ENCODE assay signal across 23 cellular contexts in the genomic region with DNA sequence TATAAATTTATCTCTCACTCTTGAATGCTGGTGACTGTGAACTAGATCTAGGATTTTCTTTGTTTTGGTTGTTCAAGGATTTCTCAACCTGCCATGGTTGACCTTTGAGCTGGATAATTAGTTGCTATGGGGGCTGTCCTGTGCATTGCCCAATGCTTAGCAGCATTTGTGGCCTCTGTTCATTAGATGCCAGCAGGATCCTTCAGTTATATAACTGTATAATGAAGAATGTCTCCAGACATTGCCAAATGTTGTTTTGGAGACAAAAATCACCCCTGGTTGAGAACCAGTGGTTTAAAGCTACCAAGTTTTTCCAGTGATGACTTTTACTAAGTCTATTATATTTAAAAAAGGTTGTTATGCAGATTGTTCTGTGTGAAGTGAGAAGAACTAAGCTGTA.
DNase-seq lines count a peak whose midpoint lies in the region; ATAC-seq, FAIRE-seq and TF ChIP-seq lines count a peak whose summit lies in the region.
"Had no signal": no experiment of that assay in that cellular context is flagged by ENCODE, and none has a peak within 500 bp of the region (broad histone marks: within the 10 kb centered on the region; RNA-seq: fewer than 3 reads in every experiment).

No MANE protein-coding gene starts in this region.

- intact Hi-C loops in HepG2 (cut with micrococcal nuclease; ENCODE audit: unreplicated experiment) = no loop called here

- peaks cover 9% of the 10 kb centered on the region for H3K27me3 ChIP-seq in adipocyte (replicated peaks; ENCODE audit: control insufficient read depth, insufficient read depth, low read length)
- no peaks in the 10 kb centered on the region for H3K27me3 ChIP-seq in HepG2 (ENCODE audit: control insufficient read depth in 1 of 2, insufficient read depth in 2 of 2, low read length in 2 of 2)
- no peaks in the 10 kb centered on the region for H3K27me3 ChIP-seq in small intestine (ENCODE audit: control insufficient read depth in 2 of 2, insufficient read depth in 2 of 2, low read length in 2 of 2)
- H3K27me3 ChIP-seq: BLaER1 had no signal

- no peak overlapping the region for H2AFZ ChIP-seq in HepG2 (ENCODE audit: low read length)
- H2AFZ ChIP-seq: GM23248 had no signal

- POLR2A ChIA-PET in HepG2 (lab: Yijun Ruan, JAX) = no interaction called here

- ATAC-seq in HepG2 (peak; percentile 98), omental fat pad (ENCODE audit: low FRiP score) (no peak), HG03457 (IDR thresholded peaks at IDR 0.05; ENCODE audit: unreplicated experiment) (no peak)
- ATAC-seq: CD8-positive, alpha-beta T cell had no signal

- BruUV-seq in HepG2 (replicated peaks; lab: Mats Ljungman, UMichigan) = no TSS peak

- H3K36me3 ChIP-seq in adipocyte (ENCODE audit: control insufficient read depth, insufficient read depth, low read length, severe bottlenecking) (no peaks in the 10 kb centered on the region), HepG2 (replicated peaks in 1 of 2; ENCODE audit: control insufficient read depth in 1 of 2, insufficient read depth in 2 of 2, low read length in 2 of 2) (no peaks in the 10 kb centered on the region), small intestine (ENCODE audit: control insufficient read depth in 2 of 2, insufficient read depth in 2 of 2, low read length in 2 of 2) (no peaks in the 10 kb centered on the region)
- H3K36me3 ChIP-seq: BLaER1 had no signal

- TF ChIP-seq CTCF in HepG2 (CRISPR knock-in tag; IDR thresholded peaks at IDR 0.05) (no peak), omental fat pad (IDR thresholded peaks at IDR 0.05) (no peak)

- no peak overlapping the region for H3K27ac ChIP-seq in HepG2 (ENCODE audit: extremely low read length, insufficient read depth, low read length)
- no peak overlapping the region for H3K27ac ChIP-seq in small intestine (ENCODE audit: low read depth in 1 of 2, low read length in 1 of 2)
- H3K27ac ChIP-seq: 22Rv1, BLaER1, C4-2B, GM23248 had no signal

- H3K4me3 ChIP-seq in adipocyte (ENCODE audit: low read length) (peak overlapping the region; percentile 65), HepG2 (replicated peaks in 1 of 3; ENCODE audit: insufficient read depth in 1 of 3, low read depth in 2 of 3, low read length in 3 of 3) (no peak overlapping the region), small intestine (ENCODE audit: low read depth in 1 of 2, low read length in 2 of 2) (no peak overlapping the region)
- H3K4me3 ChIP-seq: BLaER1, GM23248 had no signal

- no peaks in the 10 kb centered on the region for H3K79me2 ChIP-seq in HepG2 (ENCODE audit: insufficient read depth, low read length)

- peak overlapping the region; percentile 15; the same call in 1 of the 2 replicates for H3K4me2 ChIP-seq in HepG2 (ENCODE audit: low read depth, low read length)
- H3K4me2 ChIP-seq: BLaER1 had no signal

- in situ Hi-C loops in HepG2 (cut with HindIII; ENCODE audit: extremely low pct_ligation_motif_present, low pct_unique_long_range_greater_than_20kb) = no loop called here

- H3K9me3 ChIP-seq in adipocyte (ENCODE audit: control insufficient read depth, low read length) (peaks cover 8% of the 10 kb centered on the region), HepG2 (ENCODE audit: low read length) (peaks cover 33% of the 10 kb centered on the region), small intestine (ENCODE audit: control insufficient read depth, low read depth) (no peaks in the 10 kb centered on the region)

- H3K4me1 ChIP-seq in adipocyte (ENCODE audit: control insufficient read depth, insufficient read depth, low read length) (peaks cover 16% of the 10 kb centered on the region), HepG2 (ENCODE audit: insufficient read depth, low read length) (peaks cover 18% of the 10 kb centered on the region), small intestine (ENCODE audit: control insufficient read depth in 2 of 2, insufficient read depth in 1 of 2, low read depth in 1 of 2, low read length in 1 of 2) (no peaks in the 10 kb centered on the region)
- H3K4me1 ChIP-seq: BLaER1, Caco-2 had no signal

- H3K9ac ChIP-seq in adipocyte (ENCODE audit: low read length) = no peak overlapping the region
- no peak overlapping the region for H3K9ac ChIP-seq in HepG2 (ENCODE audit: insufficient read depth, low read depth, low read length)
- H3K9ac ChIP-seq: BLaER1, GM23248 had no signal

- no peak for TF ChIP-seq POLR2A in HepG2 (IDR thresholded peaks at IDR 0.05; ENCODE audit: insufficient read depth in 1 of 2, low read depth in 2 of 2, low read length in 2 of 2)

- TF ChIP-seq RAD21 in HepG2 (CRISPR knock-in tag; IDR thresholded peaks at IDR 0.05) = no peak

- FAIRE-seq in HepG2 (lab: Jason Lieb, UNC) (peak; percentile 73), small intestine (lab: Jason Lieb, UNC) (no peak)
- FAIRE-seq: A204.1, G401.6, GM12892, H1 had no signal

- CTCF ChIA-PET in HepG2 (lab: Yijun Ruan, JAX; ENCODE audit: low intra/inter-chr PET ratio, low total read pairs) = no interaction called here

- peak; percentile 77 to 81; a peak in 3 of 4 replicates for TF ChIP-seq EP300 in HepG2 (IDR thresholded peaks at IDR 0.05; ENCODE audit: low read depth in 2 of 2, low read length in 2 of 2)
- no peak; the same call in 1 of the 2 replicates for TF ChIP-seq EP300 in HepG2 (CRISPR knock-in tag; IDR thresholded peaks at IDR 0.05; ENCODE audit: borderline replicate concordance)

- DNase-seq in HuH-7 (ENCODE audit: low spot score) (peak; percentile 28), adipocyte (ENCODE audit: low read depth) (no peak), HepG2 (ENCODE audit: low spot score) (peak; percentile 87), small intestine (peak; percentile 52), omental fat pad (ENCODE audit: low spot score) (no peak), amygdala (lab: John Stamatoyannopoulos, UW) (no peak), ecto neural progenitor cell (ENCODE audit: low spot score) (no peak)
- DNase-seq: Caco-2; CD4-positive, CD25-positive, alpha-beta regulatory T cell; CD8-positive, alpha-beta T cell; DMS153; DND-41; GM23248; H7; HCEC 1CT had no signal

- H4K20me1 ChIP-seq in HepG2 (ENCODE audit: insufficient read depth, low read length) = no peaks in the 10 kb centered on the region
- H4K20me1 ChIP-seq: BLaER1 had no signal

TF ChIP-seq in HepG2, 621 proteins besides CTCF, POLR2A, EP300 and RAD21 (continues in another document):
- 0 out of 2 replicates have a peak, but pooled peaks have one; percentile 34 for TF ChIP-seq HOXD1 (CRISPR knock-in tag; IDR thresholded peaks at IDR 0.05)
- 0 out of 2 replicates have a peak, but pooled peaks have one; percentile 26 for TF ChIP-seq SAP130 (CRISPR knock-in tag; IDR thresholded peaks at IDR 0.05; ENCODE audit: low read depth)
- peak; percentile 73 for TF ChIP-seq MED1 (CRISPR knock-in tag; IDR thresholded peaks at IDR 0.05)
- peak; percentile 98 for TF ChIP-seq TRIM24 (CRISPR knock-in tag; IDR thresholded peaks at IDR 0.05)
- peak; percentile 49; the same call in 1 of the 2 replicates for TF ChIP-seq SOX13 (IDR thresholded peaks at IDR 0.05)
- TF ChIP-seq SOX13 (CRISPR knock-in tag; conservative IDR thresholded peaks at IDR 0.05 in 1 of 2, IDR thresholded peaks at IDR 0.05 in 1 of 2) = peak in 1 of 2 experiments; percentile 93; a peak in 2 of 4 replicates
- peak; percentile 98 for TF ChIP-seq ZNF331 (CRISPR knock-in tag; IDR thresholded peaks at IDR 0.05)
- no peak for TF ChIP-seq ZBTB43 (CRISPR knock-in tag; conservative IDR thresholded peaks at IDR 0.05)
- peak; percentile 80 for TF ChIP-seq FOXP4 (CRISPR knock-in tag; IDR thresholded peaks at IDR 0.05)
- no peak for TF ChIP-seq ZNF776 (CRISPR knock-in tag; IDR thresholded peaks at IDR 0.05)
- TF ChIP-seq ISX (CRISPR knock-in tag; conservative IDR thresholded peaks at IDR 0.05) = no peak
- no peak; the same call in 1 of the 2 replicates for TF ChIP-seq SMYD3 (CRISPR knock-in tag; IDR thresholded peaks at IDR 0.05)
- TF ChIP-seq, protein P1, sequence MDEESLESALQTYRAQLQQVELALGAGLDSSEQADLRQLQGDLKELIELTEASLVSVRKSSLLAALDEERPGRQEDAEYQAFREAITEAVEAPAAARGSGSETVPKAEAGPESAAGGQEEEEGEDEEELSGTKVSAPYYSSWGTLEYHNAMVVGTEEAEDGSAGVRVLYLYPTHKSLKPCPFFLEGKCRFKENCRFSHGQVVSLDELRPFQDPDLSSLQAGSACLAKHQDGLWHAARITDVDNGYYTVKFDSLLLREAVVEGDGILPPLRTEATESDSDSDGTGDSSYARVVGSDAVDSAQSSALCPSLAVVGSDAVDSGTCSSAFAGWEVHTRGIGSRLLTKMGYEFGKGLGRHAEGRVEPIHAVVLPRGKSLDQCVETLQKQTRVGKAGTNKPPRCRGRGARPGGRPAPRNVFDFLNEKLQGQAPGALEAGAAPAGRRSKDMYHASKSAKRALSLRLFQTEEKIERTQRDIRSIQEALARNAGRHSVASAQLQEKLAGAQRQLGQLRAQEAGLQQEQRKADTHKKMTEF (CRISPR knock-in tag; IDR thresholded peaks at IDR 0.05) = peak; percentile 92
- no peak for TF ChIP-seq RBM22 (optimal IDR thresholded peaks at IDR 0.05; ENCODE audit: low read length)
- TF ChIP-seq ZNF879 (CRISPR knock-in tag; IDR thresholded peaks at IDR 0.05) = 0 out of 2 replicates have a peak, but pooled peaks have one; percentile 61

Comparison
In these comparisons a context has a peak if more than half of its experiments do, and no peak if none do; other contexts are left out.
1. DNase-seq: peak in HuH-7 (single experiment), HepG2 (single experiment) and small intestine (single experiment); none in adipocyte (single experiment), omental fat pad (single experiment), amygdala (0 of 56) and ecto neural progenitor cell (single experiment).